8 cellular contexts compared by ENCODE assay signal in genomic region chr17:7241047-7241733, GRCh38. TPM values are rescaled to one million over a fixed set of nuclear protein-coding genes. Genes with fewer than 3 reads are reported as not detected.
DNase-seq lines count a peak whose midpoint lies in the region; ATAC-seq and TF ChIP-seq lines count a peak whose summit lies in the region.

No MANE protein-coding gene starts in this region.

- peak overlapping the region; percentile 98 to 100 for H3K9ac ChIP-seq in mucosa of rectum (ENCODE audit: low read depth in 1 of 2, low read length in 2 of 2)

- H3K27me3 ChIP-seq in breast epithelium (no peaks in the 10 kb centered on the region), mucosa of rectum (ENCODE audit: control insufficient read depth in 2 of 2, insufficient read depth in 2 of 2, low read length in 2 of 2) (no peaks in the 10 kb centered on the region)

- H3K36me3 Mint-ChIP-seq in HFFc6 (ENCODE audit: low read depth), result peaks cover 40% of the 10 kb centered on the region

- peaks cover 44% of the 10 kb centered on the region for H3K4me1 Mint-ChIP-seq in HFFc6 (ENCODE audit: low read depth)

- no peak for DNase-seq in HFFc6
- no peak for DNase-seq in breast epithelium (ENCODE audit: low spot score in 2 of 2)
- no peak for DNase-seq in activated CD4-positive, CD25-positive, alpha-beta regulatory T cell (lab: John Stamatoyannopoulos, UW)
- no peak for DNase-seq in NK-92 (lab: John Stamatoyannopoulos, UW; ENCODE audit: unreplicated experiment)
- DNase-seq in NCI-H226, result no peak

- TF ChIP-seq CTCF in 22Rv1 (IDR thresholded peaks at IDR 0.05) (no peak), HFFc6 (IDR thresholded peaks at IDR 0.05) (no peak), breast epithelium (IDR thresholded peaks at IDR 0.05) (no peak)

- H3K36me3 ChIP-seq in breast epithelium, result no peaks in the 10 kb centered on the region
- peaks cover 26 to 33% of the 10 kb centered on the region in 2 donors for H3K36me3 ChIP-seq in mucosa of rectum (ENCODE audit: control insufficient read depth in 2 of 2, insufficient read depth in 2 of 2, low read length in 2 of 2)

- no peak for TF ChIP-seq POLR2A in breast epithelium (IDR thresholded peaks at IDR 0.05)

- H3K9me3 ChIP-seq in breast epithelium, result no peaks in the 10 kb centered on the region
- H3K9me3 ChIP-seq in mucosa of rectum (ENCODE audit: control insufficient read depth in 2 of 2, low read length in 2 of 2), result no peaks in the 10 kb centered on the region

- no peaks in the 10 kb centered on the region for H3K9me3 Mint-ChIP-seq in HFFc6

- H3K4me1 ChIP-seq in breast epithelium, result peaks cover 4 to 17% of the 10 kb centered on the region in 2 donors
- H3K4me1 ChIP-seq in mucosa of rectum (ENCODE audit: control insufficient read depth in 2 of 2, insufficient read depth in 2 of 2, low read length in 2 of 2), result peaks cover 25 to 29% of the 10 kb centered on the region in 2 donors

- H3K27me3 Mint-ChIP-seq in HFFc6 (ENCODE audit: insufficient read depth), result peaks cover 6% of the 10 kb centered on the region

- H3K27ac ChIP-seq in 22Rv1 (peak overlapping the region; percentile 98), breast epithelium (peak overlapping the region; percentile 99 to 100), mucosa of rectum (ENCODE audit: low read depth in 2 of 2, low read length in 2 of 2) (peak overlapping the region; percentile 100)

- H3K4me3 Mint-ChIP-seq in HFFc6, result peak overlapping the region; percentile 88

- intact Hi-C loops in breast epithelium (cut with DNase I; ENCODE audit: low total_unique reads), result no loop called here

- H3K27ac Mint-ChIP-seq in HFFc6, result peak overlapping the region; percentile 94

- peak overlapping the region; percentile 85 to 89 (median 85) for H3K4me3 ChIP-seq in breast epithelium
- peak overlapping the region; percentile 91 to 99 for H3K4me3 ChIP-seq in mucosa of rectum (ENCODE audit: low read length in 2 of 2)

- ATAC-seq in GM19328 (IDR thresholded peaks at IDR 0.05; ENCODE audit: unreplicated experiment), result no peak

RNA-seq across cellular contexts. Expression of gene GABARAP, which starts 1.1 kb away (rescaled TPM):
- total RNA-seq in HFFc6 (2021; fragmentation: NEBNext Ultra II Directional; extraction: Animal tissue kit (Norgen Biotek cat#: 25700)), result 100 to 1,000 TPM; 399 to 470 (median 426) TPM
- total RNA-seq in breast epithelium, result 100 to 1,000 TPM; 620 to 765 (median 631) TPM

RNA-seq across cellular contexts. Expression of gene PHF23, which starts 1.9 kb away (rescaled TPM):
- total RNA-seq in HFFc6 (2021; fragmentation: NEBNext Ultra II Directional; extraction: Animal tissue kit (Norgen Biotek cat#: 25700)), result 10 to 100 TPM; 57.0 to 75.0 (median 68.2) TPM
- 10 to 100 TPM; 22.1 to 40.4 (median 37.7) TPM for total RNA-seq in breast epithelium

RNA-seq across cellular contexts. Expression of gene DVL2, which starts 6.9 kb away (rescaled TPM):
- 10 to 100 TPM; 24.9 to 29.1 (median 27.0) TPM for total RNA-seq in HFFc6 (2021; fragmentation: NEBNext Ultra II Directional; extraction: Animal tissue kit (Norgen Biotek cat#: 25700))
- total RNA-seq in breast epithelium, result 10 to 100 TPM; 32.0 to 58.2 (median 47.9) TPM

RNA-seq across cellular contexts. Expression of gene CTDNEP1, which starts 10.3 kb away (rescaled TPM):
- 100 to 1,000 TPM; 127 to 168 (median 146) TPM for total RNA-seq in HFFc6 (2021; fragmentation: NEBNext Ultra II Directional; extraction: Animal tissue kit (Norgen Biotek cat#: 25700))
- 10 to 100 TPM; 35.7 to 67.5 (median 60.5) TPM for total RNA-seq in breast epithelium

RNA-seq across cellular contexts. Expression of gene ELP5, which starts 10.8 kb away (rescaled TPM):
- 10 to 100 TPM; 28.7 to 36.1 (median 34.0) TPM for total RNA-seq in HFFc6 (2021; fragmentation: NEBNext Ultra II Directional; extraction: Animal tissue kit (Norgen Biotek cat#: 25700))
- 10 to 100 TPM; 26.9 to 36.7 (median 30.6) TPM for total RNA-seq in breast epithelium
